1 cellular context compared by ENCODE assay signal in genomic region chr3:141334627-141335250, GRCh38.
TF ChIP-seq lines count a peak whose summit lies in the region.

No MANE protein-coding gene starts in this region.

TF ChIP-seq in K562, 482 proteins besides CTCF, POLR2A, EP300 and RAD21 (continued from another document):
- TF ChIP-seq ZNF609 (CRISPR knock-in tag; IDR thresholded peaks at IDR 0.05; ENCODE audit: borderline replicate concordance) (no peak), EP400 (IDR thresholded peaks at IDR 0.05) (no peak), LCOR (CRISPR knock-in tag; IDR thresholded peaks at IDR 0.05) (no peak), XRCC4 (IDR thresholded peaks at IDR 0.05; ENCODE audit: extremely low read depth, insufficient read depth, insufficient read length) (no peak), NFE2 (IDR thresholded peaks at IDR 0.05; ENCODE audit: low read depth) (no peak), SRSF7 (optimal IDR thresholded peaks at IDR 0.05; ENCODE audit: low read depth, low read length) (no peak), BMI1 (IDR thresholded peaks at IDR 0.05; ENCODE audit: low read length) (no peak), ZNF518B (CRISPR knock-in tag; IDR thresholded peaks at IDR 0.05) (no peak), BCOR (IDR thresholded peaks at IDR 0.05) (no peak), ADNP (tag; IDR thresholded peaks at IDR 0.05) (no peak), SNIP1 (IDR thresholded peaks at IDR 0.05; ENCODE audit: low read depth) (no peak), HDAC1 (IDR thresholded peaks at IDR 0.05) (no peak), CCAR2 (IDR thresholded peaks at IDR 0.05; ENCODE audit: low read depth, low read length) (no peak), KHSRP (IDR thresholded peaks at IDR 0.05) (no peak)
- TF ChIP-seq, protein P1, sequence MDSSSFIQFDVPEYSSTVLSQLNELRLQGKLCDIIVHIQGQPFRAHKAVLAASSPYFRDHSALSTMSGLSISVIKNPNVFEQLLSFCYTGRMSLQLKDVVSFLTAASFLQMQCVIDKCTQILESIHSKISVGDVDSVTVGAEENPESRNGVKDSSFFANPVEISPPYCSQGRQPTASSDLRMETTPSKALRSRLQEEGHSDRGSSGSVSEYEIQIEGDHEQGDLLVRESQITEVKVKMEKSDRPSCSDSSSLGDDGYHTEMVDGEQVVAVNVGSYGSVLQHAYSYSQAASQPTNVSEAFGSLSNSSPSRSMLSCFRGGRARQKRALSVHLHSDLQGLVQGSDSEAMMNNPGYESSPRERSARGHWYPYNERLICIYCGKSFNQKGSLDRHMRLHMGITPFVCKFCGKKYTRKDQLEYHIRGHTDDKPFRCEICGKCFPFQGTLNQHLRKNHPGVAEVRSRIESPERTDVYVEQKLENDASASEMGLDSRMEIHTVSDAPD (CRISPR knock-in tag; IDR thresholded peaks at IDR 0.05): no peak
- TF ChIP-seq, protein P2, sequence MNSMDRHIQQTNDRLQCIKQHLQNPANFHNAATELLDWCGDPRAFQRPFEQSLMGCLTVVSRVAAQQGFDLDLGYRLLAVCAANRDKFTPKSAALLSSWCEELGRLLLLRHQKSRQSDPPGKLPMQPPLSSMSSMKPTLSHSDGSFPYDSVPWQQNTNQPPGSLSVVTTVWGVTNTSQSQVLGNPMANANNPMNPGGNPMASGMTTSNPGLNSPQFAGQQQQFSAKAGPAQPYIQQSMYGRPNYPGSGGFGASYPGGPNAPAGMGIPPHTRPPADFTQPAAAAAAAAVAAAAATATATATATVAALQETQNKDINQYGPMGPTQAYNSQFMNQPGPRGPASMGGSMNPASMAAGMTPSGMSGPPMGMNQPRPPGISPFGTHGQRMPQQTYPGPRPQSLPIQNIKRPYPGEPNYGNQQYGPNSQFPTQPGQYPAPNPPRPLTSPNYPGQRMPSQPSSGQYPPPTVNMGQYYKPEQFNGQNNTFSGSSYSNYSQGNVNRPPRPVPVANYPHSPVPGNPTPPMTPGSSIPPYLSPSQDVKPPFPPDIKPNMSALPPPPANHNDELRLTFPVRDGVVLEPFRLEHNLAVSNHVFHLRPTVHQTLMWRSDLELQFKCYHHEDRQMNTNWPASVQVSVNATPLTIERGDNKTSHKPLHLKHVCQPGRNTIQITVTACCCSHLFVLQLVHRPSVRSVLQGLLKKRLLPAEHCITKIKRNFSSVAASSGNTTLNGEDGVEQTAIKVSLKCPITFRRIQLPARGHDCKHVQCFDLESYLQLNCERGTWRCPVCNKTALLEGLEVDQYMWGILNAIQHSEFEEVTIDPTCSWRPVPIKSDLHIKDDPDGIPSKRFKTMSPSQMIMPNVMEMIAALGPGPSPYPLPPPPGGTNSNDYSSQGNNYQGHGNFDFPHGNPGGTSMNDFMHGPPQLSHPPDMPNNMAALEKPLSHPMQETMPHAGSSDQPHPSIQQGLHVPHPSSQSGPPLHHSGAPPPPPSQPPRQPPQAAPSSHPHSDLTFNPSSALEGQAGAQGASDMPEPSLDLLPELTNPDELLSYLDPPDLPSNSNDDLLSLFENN (IDR thresholded peaks at IDR 0.05; ENCODE audit: low read depth in 2 of 2, low read length in 2 of 2): no peak
